11 cellular contexts compared by ENCODE assay signal in the genomic region with DNA sequence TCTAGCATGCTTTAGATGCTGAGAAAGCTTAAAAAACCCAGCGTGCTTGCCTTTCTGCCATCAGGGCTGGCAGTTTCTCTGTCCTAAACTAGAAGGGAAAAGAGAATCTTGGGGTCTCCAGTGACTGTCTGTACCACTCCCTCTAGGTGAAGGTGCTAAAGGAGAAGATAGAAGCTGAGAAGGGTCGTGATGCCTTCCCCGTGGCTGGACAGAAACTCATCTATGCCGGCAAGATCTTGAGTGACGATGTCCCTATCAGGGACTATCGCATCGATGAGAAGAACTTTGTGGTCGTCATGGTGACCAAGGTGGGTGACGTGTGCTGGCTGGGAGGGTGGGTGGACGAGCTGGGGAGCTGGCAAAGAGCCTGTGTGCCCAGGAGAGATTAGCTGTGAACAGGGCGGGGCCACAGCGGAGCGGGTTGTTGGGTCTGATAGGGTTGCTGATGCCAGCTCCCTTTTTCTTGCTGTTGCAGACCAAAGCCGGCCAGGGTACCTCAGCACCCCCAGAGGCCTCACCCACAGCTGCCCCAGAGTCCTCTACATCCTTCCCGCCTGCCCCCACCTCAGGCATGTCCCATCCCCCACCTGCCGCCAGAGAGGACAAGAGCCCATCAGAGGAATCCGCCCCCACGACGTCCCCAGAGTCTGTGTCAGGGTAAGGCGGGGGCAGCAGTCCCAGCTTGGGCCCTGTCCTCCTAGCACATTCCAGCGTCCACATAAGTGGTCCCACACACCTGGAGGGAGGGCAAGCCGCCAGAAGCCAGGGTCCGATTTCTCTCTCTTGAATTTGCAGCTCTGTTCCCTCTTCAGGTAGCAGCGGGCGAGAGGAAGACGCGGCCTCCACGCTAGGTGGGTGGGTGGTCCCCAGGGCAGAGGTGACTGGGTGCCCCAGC. TPM values are rescaled to one million over a fixed set of nuclear protein-coding genes. Genes with fewer than 3 reads are reported as not detected.
A peak's percentile ranks its signal among the peaks of the same experiment; 100 is the strongest.
DNase-seq lines count a peak whose midpoint lies in the region; ATAC-seq and TF ChIP-seq lines count a peak whose summit lies in the region.
"Had no signal": no experiment of that assay in that cellular context is flagged by ENCODE, and none has a peak within 500 bp of the region (broad histone marks: within the 10 kb centered on the region; RNA-seq: fewer than 3 reads in every experiment).

No MANE protein-coding gene starts in this region.

- H4K5ac ChIP-seq in H9 (ENCODE audit: insufficient read length, low read depth, low read length): no peak overlapping the region

- H2AK5ac ChIP-seq in H9 (ENCODE audit: insufficient read length, low read length): no peak overlapping the region

- no peaks in the 10 kb centered on the region for H3K79me1 ChIP-seq in H9 (ENCODE audit: insufficient read depth, low read depth, low read length, poor library complexity, severe bottlenecking)

- no peak overlapping the region; the same call in 1 of the 2 replicates for H3K14ac ChIP-seq in H9 (ENCODE audit: insufficient read depth, low read length)

- H3K36me3 Mint-ChIP-seq in CD4-positive, CD25-positive, alpha-beta regulatory T cell: peaks cover 36% of the 10 kb centered on the region
- peaks cover 49 to 81% (median 72%) of the 10 kb centered on the region in 3 experiments for H3K36me3 Mint-ChIP-seq in H9 (ENCODE audit: insufficient read depth in 1 of 3, low read depth in 3 of 3)
- H3K36me3 Mint-ChIP-seq in activated T-helper 2 cell treated with anti-CD3 and anti-CD28 coated beads, Interferon-gamma antibody, Interleukin-2, Interleukin-4, amounts not matched to agents 10 μg/mL and 5 μg/mL and 100 μg/mL, durations not matched to agents 14 hours and 24 hours and 36 hours (ENCODE audit: low read depth): peaks cover 91% of the 10 kb centered on the region
- H3K36me3 Mint-ChIP-seq in naive thymus-derived CD4-positive, alpha-beta T cell: peaks cover 0 to 43% (median 15%) of the 10 kb centered on the region in 5 donors

- no peak overlapping the region for H2AFZ ChIP-seq in H9 (ENCODE audit: low read length)
- H2AFZ ChIP-seq: parathyroid adenoma had no signal

- no peak for ATAC-seq in CD4-positive, CD25-positive, alpha-beta regulatory T cell (ENCODE audit: low read depth in 2 of 2)
- ATAC-seq in naive thymus-derived CD4-positive, alpha-beta T cell: no peak
- no peak for ATAC-seq in GM21515 (IDR thresholded peaks at IDR 0.05; ENCODE audit: unreplicated experiment)
- ATAC-seq in GM21390 (IDR thresholded peaks at IDR 0.05; ENCODE audit: unreplicated experiment): no peak

- no peak overlapping the region for H3K18ac ChIP-seq in H9 (ENCODE audit: insufficient read length, low read depth, low read length)

- no peak overlapping the region for H3K4ac ChIP-seq in H9 (ENCODE audit: low read depth, low read length)

- peaks cover 4 to 43% (median 27%) of the 10 kb centered on the region in 4 donors for H3K4me1 Mint-ChIP-seq in CD4-positive, CD25-positive, alpha-beta regulatory T cell
- H3K4me1 Mint-ChIP-seq in H9: peaks cover 15 to 30% of the 10 kb centered on the region in 2 experiments
- peaks cover 30% of the 10 kb centered on the region for H3K4me1 Mint-ChIP-seq in activated T-helper 2 cell treated with anti-CD3 and anti-CD28 coated beads, Interferon-gamma antibody, Interleukin-2, Interleukin-4, amounts not matched to agents 10 μg/mL and 5 μg/mL and 100 μg/mL, durations not matched to agents 14 hours and 24 hours and 36 hours (ENCODE audit: low read depth)
- peaks cover 19 to 51% (median 34%) of the 10 kb centered on the region in 7 donors for H3K4me1 Mint-ChIP-seq in naive thymus-derived CD4-positive, alpha-beta T cell

- no peak overlapping the region for H4K91ac ChIP-seq in H9 (ENCODE audit: insufficient read length, low read depth, low read length)

- no peak for TF ChIP-seq CTCF in H9 (conservative IDR thresholded peaks at IDR 0.05)

- H2BK120ac ChIP-seq in H9 (ENCODE audit: low read depth, low read length, poor library complexity, severe bottlenecking): no peak overlapping the region

- H4K8ac ChIP-seq in H9 (replicated peaks; ENCODE audit: insufficient read length, low read depth, low read length): no peak overlapping the region

- no peak overlapping the region for H3K4me3 ChIP-seq in CD4-positive, CD25-positive, alpha-beta regulatory T cell (ENCODE audit: low read depth, low read length)
- H3K4me3 ChIP-seq in naive thymus-derived CD4-positive, alpha-beta T cell (ENCODE audit: low read length): no peak overlapping the region

- H3K9me3 ChIP-seq in CD4-positive, CD25-positive, alpha-beta regulatory T cell (ENCODE audit: control insufficient read depth in 2 of 2, low read length in 2 of 2): no peaks in the 10 kb centered on the region
- no peaks in the 10 kb centered on the region for H3K9me3 ChIP-seq in H9 (ENCODE audit: control insufficient read depth, low read depth, low read length)
- no peaks in the 10 kb centered on the region for H3K9me3 ChIP-seq in naive thymus-derived CD4-positive, alpha-beta T cell (ENCODE audit: control insufficient read depth in 2 of 3, low read length in 3 of 3)

- no peak overlapping the region for H3K23ac ChIP-seq in H9 (ENCODE audit: insufficient read length, low read depth, low read length)

- no peak overlapping the region for H2BK5ac ChIP-seq in H9 (ENCODE audit: insufficient read length, low read length)

- intact Hi-C loops in activated T-helper 2 cell treated with anti-CD3 and anti-CD28 coated beads, Interferon-gamma antibody, Interleukin-2, Interleukin-4, amounts not matched to agents 10 μg/mL and 5 μg/mL and 100 μg/mL, durations not matched to agents 14 hours and 24 hours and 36 hours (cut with micrococcal nuclease): no loop called here
- intact Hi-C loops in naive thymus-derived CD4-positive, alpha-beta T cell (cut with micrococcal nuclease): no loop called here

- H3K56ac ChIP-seq in H9 (ENCODE audit: insufficient read length, low read depth, low read length): no peak overlapping the region

- no peak overlapping the region for H3K9ac ChIP-seq in H9 (ENCODE audit: extremely low read depth, insufficient read length, low read length)
- H3K9ac ChIP-seq: parathyroid adenoma had no signal

- no peak overlapping the region for H3K27ac Mint-ChIP-seq in CD4-positive, CD25-positive, alpha-beta regulatory T cell
- H3K27ac Mint-ChIP-seq in H9: peak overlapping the region in 2 of 3 experiments; percentile 33 to 89; a peak in 3 of 7 replicates
- H3K27ac Mint-ChIP-seq in activated T-helper 2 cell treated with anti-CD3 and anti-CD28 coated beads, Interferon-gamma antibody, Interleukin-2, Interleukin-4, amounts not matched to agents 10 μg/mL and 5 μg/mL and 100 μg/mL, durations not matched to agents 14 hours and 24 hours and 36 hours: no peak overlapping the region
- peak overlapping the region in 4 of 9 donors; percentile 34 to 90 (median 68) for H3K27ac Mint-ChIP-seq in naive thymus-derived CD4-positive, alpha-beta T cell

- H4K20me1 ChIP-seq in H9 (ENCODE audit: control insufficient read depth, insufficient read depth, insufficient read length): no peaks in the 10 kb centered on the region

- H3K27ac ChIP-seq in CD4-positive, CD25-positive, alpha-beta regulatory T cell (ENCODE audit: insufficient read depth, low read length, poor library complexity, severe bottlenecking): no peak overlapping the region
- H3K27ac ChIP-seq in H9 (ENCODE audit: insufficient read length, low read depth, low read length): no peak overlapping the region
- H3K27ac ChIP-seq in naive thymus-derived CD4-positive, alpha-beta T cell (ENCODE audit: low read depth, low read length): peak overlapping the region; percentile 86
- H3K27ac ChIP-seq: parathyroid adenoma had no signal

- no peaks in the 10 kb centered on the region for H3K23me2 ChIP-seq in H9 (ENCODE audit: insufficient read length, low read depth, low read length, poor library complexity, severe bottlenecking)

- POLR2A ChIA-PET in naive thymus-derived CD4-positive, alpha-beta T cell (lab: Charles Lee): interaction anchor here (0.7 to 2.3 kb wide), 7 partner anchors 9 to 69 kb away, joined by 3 to 15 read pairs (median 7); a partner anchor contains a TSS

- H3K4me1 ChIP-seq in CD4-positive, CD25-positive, alpha-beta regulatory T cell (ENCODE audit: control insufficient read depth, insufficient read depth, low read length, poor library complexity, severe bottlenecking): peaks cover 25% of the 10 kb centered on the region
- no peaks in the 10 kb centered on the region for H3K4me1 ChIP-seq in H9 (ENCODE audit: insufficient read depth, low read length)
- H3K4me1 ChIP-seq in naive thymus-derived CD4-positive, alpha-beta T cell (ENCODE audit: control insufficient read depth in 2 of 2, insufficient read depth in 2 of 2, low read length in 2 of 2): peaks cover 15 to 23% of the 10 kb centered on the region in 2 donors

- H3K9me3 Mint-ChIP-seq in CD4-positive, CD25-positive, alpha-beta regulatory T cell: peaks cover 0 to 2% (median 0%) of the 10 kb centered on the region in 7 donors
- 0 out of 5 replicates have a peak, but pooled peaks cover 0 to 3% of the 10 kb centered on the region in 2 experiments for H3K9me3 Mint-ChIP-seq in H9
- H3K9me3 Mint-ChIP-seq in activated T-helper 2 cell treated with anti-CD3 and anti-CD28 coated beads, Interferon-gamma antibody, Interleukin-2, Interleukin-4, amounts not matched to agents 10 μg/mL and 5 μg/mL and 100 μg/mL, durations not matched to agents 14 hours and 24 hours and 36 hours: no peaks in the 10 kb centered on the region
- peaks cover 0 to 4% (median 0%) of the 10 kb centered on the region in 11 donors for H3K9me3 Mint-ChIP-seq in naive thymus-derived CD4-positive, alpha-beta T cell

- no peaks in the 10 kb centered on the region for H3K27me3 ChIP-seq in CD4-positive, CD25-positive, alpha-beta regulatory T cell (ENCODE audit: control insufficient read depth, insufficient read depth, low read length)
- H3K27me3 ChIP-seq in H9 (ENCODE audit: insufficient read depth, low read length): no peaks in the 10 kb centered on the region
- no peaks in the 10 kb centered on the region for H3K27me3 ChIP-seq in naive thymus-derived CD4-positive, alpha-beta T cell (ENCODE audit: control insufficient read depth in 2 of 2, insufficient read depth in 2 of 2, low read length in 2 of 2)

- H3K27me3 Mint-ChIP-seq in CD4-positive, CD25-positive, alpha-beta regulatory T cell: peaks cover 5% of the 10 kb centered on the region
- H3K27me3 Mint-ChIP-seq in H9 (ENCODE audit: low read depth): no peaks in the 10 kb centered on the region
- no peaks in the 10 kb centered on the region for H3K27me3 Mint-ChIP-seq in activated T-helper 2 cell treated with anti-CD3 and anti-CD28 coated beads, Interferon-gamma antibody, Interleukin-2, Interleukin-4, amounts not matched to agents 10 μg/mL and 5 μg/mL and 100 μg/mL, durations not matched to agents 14 hours and 24 hours and 36 hours (ENCODE audit: low read depth)
- peaks cover 0 to 3% (median 0%) of the 10 kb centered on the region in 5 donors for H3K27me3 Mint-ChIP-seq in naive thymus-derived CD4-positive, alpha-beta T cell

- H2BK15ac ChIP-seq in H9 (ENCODE audit: low read depth, low read length): no peak overlapping the region

- no peak overlapping the region for H2BK12ac ChIP-seq in H9 (ENCODE audit: insufficient read length, low read depth, low read length)

- peak overlapping the region in 3 of 4 donors; percentile 27 to 43 (median 31) for H3K4me3 Mint-ChIP-seq in CD4-positive, CD25-positive, alpha-beta regulatory T cell
- H3K4me3 Mint-ChIP-seq in H9: peak overlapping the region; percentile 29 to 30; a peak in 3 of 5 replicates
- H3K4me3 Mint-ChIP-seq in activated T-helper 2 cell treated with anti-CD3 and anti-CD28 coated beads, Interferon-gamma antibody, Interleukin-2, Interleukin-4, amounts not matched to agents 10 μg/mL and 5 μg/mL and 100 μg/mL, durations not matched to agents 14 hours and 24 hours and 36 hours (ENCODE audit: low read depth): peak overlapping the region; percentile 9
- H3K4me3 Mint-ChIP-seq in naive thymus-derived CD4-positive, alpha-beta T cell: peak overlapping the region in 3 of 10 donors; percentile 1 to 35 (median 25)

- CTCF ChIA-PET in naive thymus-derived CD4-positive, alpha-beta T cell (lab: Charles Lee): interaction anchor here (1.6 kb wide), 1 partner anchor 17 kb away, joined by 6 read pairs; no protein-coding TSS in a partner anchor

- WGBS in H9 (ENCODE audit: extremely low coverage, insufficient read length, low lambda C conversion rate): no CpG with 5 or more reads among the region's 28 CpGs

- H3K36me3 ChIP-seq in CD4-positive, CD25-positive, alpha-beta regulatory T cell (ENCODE audit: control insufficient read depth, insufficient read depth, low read length): peaks cover 58% of the 10 kb centered on the region
- peaks cover 13 to 76% (median 34%) of the 10 kb centered on the region in 3 experiments for H3K36me3 ChIP-seq in naive thymus-derived CD4-positive, alpha-beta T cell (ENCODE audit: control insufficient read depth in 2 of 3, insufficient read depth in 3 of 3, low read length in 3 of 3)

- H2BK20ac ChIP-seq in H9 (ENCODE audit: low read depth, low read length, poor library complexity, severe bottlenecking): no peak overlapping the region

- DNase-seq in CD4-positive, CD25-positive, alpha-beta regulatory T cell: no peak
- no peak for DNase-seq in H9
- no peak for DNase-seq in activated T-helper 2 cell treated with anti-CD3 and anti-CD28 coated beads, Interferon-gamma antibody, Interleukin-2, Interleukin-4, amounts not matched to agents 10 μg/mL and 5 μg/mL and 100 μg/mL, durations not matched to agents 14 hours and 24 hours and 36 hours (ENCODE audit: low spot score)
- DNase-seq in naive thymus-derived CD4-positive, alpha-beta T cell: no peak
- no peak for DNase-seq in effector CD4-positive, alpha-beta T cell
- DNase-seq in COR-L47 (lab: John Stamatoyannopoulos, UW): no peak
- DNase-seq: activated CD4-positive, CD25-positive, alpha-beta regulatory T cell treated with anti-CD3 and anti-CD28 coated beads, Interleukin-2, amount 50 U/mL, for 72 hours had no signal

- H3K4me2 ChIP-seq in H9 (ENCODE audit: insufficient read depth, insufficient read length, low read length): no peak overlapping the region

- H3T11ph ChIP-seq in H9 (ENCODE audit: low read length): no peak overlapping the region

- H3K79me2 ChIP-seq in H9 (ENCODE audit: insufficient read depth, low read length): no peaks in the 10 kb centered on the region; the same call in 1 of the 2 replicates

RNA-seq across cellular contexts. Expression of a gene that starts 2.3 kb away (rescaled TPM):
- total RNA-seq in CD4-positive, CD25-positive, alpha-beta regulatory T cell: 80.9 TPM
- polyA plus RNA-seq in CD4-positive, CD25-positive, alpha-beta regulatory T cell: 10 to 100 TPM; 73.8 to 85.0 (median 78.1) TPM
- 62.2 and 67.0 TPM in 2 replicates for total RNA-seq in H9 (2021)
- total RNA-seq in activated T-helper 2 cell treated with anti-CD3 and anti-CD28 coated beads, Interferon-gamma antibody, Interleukin-2, Interleukin-4, amounts not matched to agents 10 μg/mL and 5 μg/mL and 100 μg/mL, durations not matched to agents 14 hours and 24 hours and 36 hours: 189 and 196 TPM in 2 replicates
- 100 to 1,000 TPM in 2 of 5 experiments, 10 to 100 TPM in 3; 75.0 to 111 (median 96.4) TPM for total RNA-seq in naive thymus-derived CD4-positive, alpha-beta T cell
- 10 to 100 TPM; 85.5 to 87.2 TPM for polyA plus RNA-seq in naive thymus-derived CD4-positive, alpha-beta T cell

RNA-seq across cellular contexts. Expression of a gene that starts 9.1 kb away (rescaled TPM):
- 7.4 TPM for total RNA-seq in CD4-positive, CD25-positive, alpha-beta regulatory T cell
- polyA plus RNA-seq in CD4-positive, CD25-positive, alpha-beta regulatory T cell: 10 to 100 TPM; 57.2 to 71.9 (median 66.6) TPM
- total RNA-seq in H9 (2021): 44.5 and 45.6 TPM in 2 replicates
- 29.2 and 32.6 TPM in 2 replicates for total RNA-seq in activated T-helper 2 cell treated with anti-CD3 and anti-CD28 coated beads, Interferon-gamma antibody, Interleukin-2, Interleukin-4, amounts not matched to agents 10 μg/mL and 5 μg/mL and 100 μg/mL, durations not matched to agents 14 hours and 24 hours and 36 hours
- total RNA-seq in naive thymus-derived CD4-positive, alpha-beta T cell: 10 to 100 TPM in 4 of 5 experiments, 1 to 10 TPM in 1; 8.5 to 17.0 (median 13.8) TPM
- polyA plus RNA-seq in naive thymus-derived CD4-positive, alpha-beta T cell: 10 to 100 TPM; 58.1 to 60.3 TPM

RNA-seq across cellular contexts. Expression of a gene that starts 9.5 kb away (rescaled TPM):
- 484 TPM for total RNA-seq in CD4-positive, CD25-positive, alpha-beta regulatory T cell
- polyA plus RNA-seq in CD4-positive, CD25-positive, alpha-beta regulatory T cell: 100 to 1,000 TPM; 113 to 172 (median 149) TPM
- total RNA-seq in H9 (2021): 887 and 938 TPM in 2 replicates
- total RNA-seq in activated T-helper 2 cell treated with anti-CD3 and anti-CD28 coated beads, Interferon-gamma antibody, Interleukin-2, Interleukin-4, amounts not matched to agents 10 μg/mL and 5 μg/mL and 100 μg/mL, durations not matched to agents 14 hours and 24 hours and 36 hours: 984 and 991 TPM in 2 replicates
- total RNA-seq in naive thymus-derived CD4-positive, alpha-beta T cell: 1,000 to 10,000 TPM in 1 of 5 experiments, 100 to 1,000 TPM in 4; 449 to 1,130 (median 502) TPM
- polyA plus RNA-seq in naive thymus-derived CD4-positive, alpha-beta T cell: 100 to 1,000 TPM; 142 to 155 TPM

RNA-seq across cellular contexts. Expression of a gene that starts 14.4 kb away (rescaled TPM):
- 28.9 TPM for total RNA-seq in CD4-positive, CD25-positive, alpha-beta regulatory T cell
- polyA plus RNA-seq in CD4-positive, CD25-positive, alpha-beta regulatory T cell: 10 to 100 TPM; 52.2 to 74.0 (median 62.6) TPM
- 108 and 110 TPM in 2 replicates for total RNA-seq in H9 (2021)
- 165 and 166 TPM in 2 replicates for total RNA-seq in activated T-helper 2 cell treated with anti-CD3 and anti-CD28 coated beads, Interferon-gamma antibody, Interleukin-2, Interleukin-4, amounts not matched to agents 10 μg/mL and 5 μg/mL and 100 μg/mL, durations not matched to agents 14 hours and 24 hours and 36 hours
- 100 to 1,000 TPM in 1 of 5 experiments, 10 to 100 TPM in 4; 25.9 to 109 (median 52.6) TPM for total RNA-seq in naive thymus-derived CD4-positive, alpha-beta T cell
- 10 to 100 TPM; 58.0 to 88.3 TPM for polyA plus RNA-seq in naive thymus-derived CD4-positive, alpha-beta T cell

RNA-seq across cellular contexts. Expression of a gene that starts 21.4 kb away (rescaled TPM):
- total RNA-seq in CD4-positive, CD25-positive, alpha-beta regulatory T cell: not detected
- polyA plus RNA-seq in CD4-positive, CD25-positive, alpha-beta regulatory T cell: not detected
- 0.11 and 0.13 TPM in 2 replicates for total RNA-seq in H9 (2021)
- 0.16 TPM in 1 of 2 replicates, not detected in the other for total RNA-seq in activated T-helper 2 cell treated with anti-CD3 and anti-CD28 coated beads, Interferon-gamma antibody, Interleukin-2, Interleukin-4, amounts not matched to agents 10 μg/mL and 5 μg/mL and 100 μg/mL, durations not matched to agents 14 hours and 24 hours and 36 hours
- not detected for total RNA-seq in naive thymus-derived CD4-positive, alpha-beta T cell
- polyA plus RNA-seq in naive thymus-derived CD4-positive, alpha-beta T cell: not detected
- total RNA-seq: urinary bladder had no signal
- polyA plus RNA-seq: urinary bladder had no signal

Comparison
In these comparisons a context has a peak if more than half of its experiments do, and no peak if none do; other contexts are left out.
1. H3K27ac Mint-ChIP-seq: peak in H9 (2 of 3); none in CD4-positive, CD25-positive, alpha-beta regulatory T cell (0 of 3) and activated T-helper 2 cell treated with anti-CD3 and anti-CD28 coated beads, Interferon-gamma antibody, Interleukin-2, Interleukin-4, amounts not matched to agents 10 μg/mL and 5 μg/mL and 100 μg/mL, durations not matched to agents 14 hours and 24 hours and 36 hours (single experiment).